13 cellular contexts compared by ENCODE assay signal in the genomic region with DNA sequence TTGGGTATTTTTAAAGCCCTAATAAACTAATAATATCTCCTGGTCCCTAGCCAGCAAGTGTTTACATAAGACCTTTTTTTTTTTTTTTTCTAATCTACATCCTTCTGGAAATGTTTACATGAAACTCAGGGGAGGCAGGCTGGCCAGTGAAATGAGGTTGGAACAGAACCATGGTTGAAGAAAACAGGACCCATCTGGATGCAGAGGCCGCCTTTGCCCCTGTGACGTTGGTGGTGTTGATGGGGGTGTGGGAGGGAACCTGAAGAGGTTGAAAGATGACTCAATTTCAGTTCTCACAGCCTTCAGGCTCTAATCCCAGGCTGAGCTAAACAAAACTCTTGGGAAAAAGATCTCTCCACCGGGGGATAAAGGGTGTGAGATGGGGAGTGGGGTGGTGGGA.
DNase-seq lines count a peak whose midpoint lies in the region; ATAC-seq and TF ChIP-seq lines count a peak whose summit lies in the region.
"Had no signal": no experiment of that assay in that cellular context is flagged by ENCODE, and none has a peak within 500 bp of the region (broad histone marks: within the 10 kb centered on the region; RNA-seq: fewer than 3 reads in every experiment).

No MANE protein-coding gene starts in this region.

- TF ChIP-seq CTCF in AG04450 (IDR thresholded peaks at IDR 0.05; ENCODE audit: low read depth, low read length) = no peak

- H3K4me1 ChIP-seq in muscle layer of duodenum (ENCODE audit: control insufficient read depth in 1 of 2, insufficient read depth in 2 of 2, low read length in 2 of 2) = peaks cover 14 to 43% of the 10 kb centered on the region in 2 donors
- H3K4me1 ChIP-seq: gastrocnemius medialis had no signal

- H3K9me3 ChIP-seq in AG04450 (ENCODE audit: control insufficient read depth, insufficient read depth, low read length) (peaks cover 10% of the 10 kb centered on the region), muscle layer of duodenum (ENCODE audit: control insufficient read depth in 1 of 2, low read length in 2 of 2) (peaks cover 0 to 5% of the 10 kb centered on the region in 2 donors)
- H3K9me3 ChIP-seq: gastrocnemius medialis had no signal

- H3K27ac ChIP-seq in AG04450 (ENCODE audit: low read depth, low read length) (peak overlapping the region; percentile 94), muscle layer of duodenum (ENCODE audit: low read length) (peak overlapping the region; percentile 43)
- H3K27ac ChIP-seq: gastrocnemius medialis had no signal

- ATAC-seq in HG03039 (IDR thresholded peaks at IDR 0.05; ENCODE audit: unreplicated experiment) = no peak
- ATAC-seq: activated T-cell treated with anti-CD3 and anti-CD28 coated beads, Interleukin-2, amount 50 U/mL, for 72 hours; gastrocnemius medialis had no signal

- DNase-seq in AG04450 (ENCODE audit: low read depth, low spot score) (peak; percentile 98), NCI-H226 (peak; percentile 14), fibroblast of gingiva (ENCODE audit: low read depth) (peak; percentile 18), cortex of kidney (lab: John Stamatoyannopoulos, UW) (no peak), NCI-H526 (lab: John Stamatoyannopoulos, UW) (no peak), inferior parietal cortex (ENCODE audit: extremely low spot score) (no peak)
- DNase-seq: activated CD4-positive, alpha-beta T cell treated with anti-CD3 and anti-CD28 coated beads for 1 hour; activated T-cell treated with anti-CD3 and anti-CD28 coated beads, Interleukin-2, amount 50 U/mL, for 72 hours; anterior cingulate cortex; gastrocnemius medialis; NCI-H1436 had no signal

- CTCF ChIA-PET in AG04450 (lab: Charles Lee) = interaction anchor here (0.6 to 2.3 kb wide), 5 partner anchors 11 to 147 kb away, joined by 3 to 9 read pairs (median 5); no protein-coding TSS in a partner anchor

- peaks cover 5% of the 10 kb centered on the region for H3K27me3 ChIP-seq in AG04450 (ENCODE audit: control insufficient read depth, insufficient read depth, low read length)
- no peaks in the 10 kb centered on the region for H3K27me3 ChIP-seq in muscle layer of duodenum (ENCODE audit: low read depth, low read length)
- H3K27me3 ChIP-seq: gastrocnemius medialis had no signal

- no peak overlapping the region for H3K4me3 ChIP-seq in AG04450 (ENCODE audit: low read depth, low read length)
- no peak overlapping the region for H3K4me3 ChIP-seq in muscle layer of duodenum (ENCODE audit: low read depth in 1 of 2, low read length in 2 of 2)
- H3K4me3 ChIP-seq: gastrocnemius medialis had no signal

- H3K36me3 ChIP-seq in muscle layer of duodenum (ENCODE audit: control insufficient read depth in 1 of 2, insufficient read depth in 2 of 2, low read length in 2 of 2) = peaks cover 7 to 15% of the 10 kb centered on the region in 2 donors
- H3K36me3 ChIP-seq: gastrocnemius medialis had no signal

- POLR2A ChIA-PET in AG04450 (lab: Yijun Ruan, JAX) = interaction anchor here (0.6 to 1.9 kb wide), 13 partner anchors 9 to 1216 kb away, joined by 3 to 8 read pairs (median 4); no protein-coding TSS in a partner anchor

Comparison
In these comparisons a context has a peak if more than half of its experiments do, and no peak if none do; other contexts are left out.
1. DNase-seq: peak in AG04450 (single experiment), NCI-H226 (single experiment) and fibroblast of gingiva (single experiment); none in cortex of kidney (single experiment), NCI-H526 (0 of 2) and inferior parietal cortex (single experiment).